In genomic region chr7:148782757-148783456, GRCh38 we compare ENCODE assay signal across 29 cellular contexts.
DNase-seq lines count a peak whose midpoint lies in the region; ATAC-seq and TF ChIP-seq lines count a peak whose summit lies in the region.
"Had no signal": no experiment of that assay in that cellular context is flagged by ENCODE, and none has a peak within 500 bp of the region (broad histone marks: within the 10 kb centered on the region; RNA-seq: fewer than 3 reads in every experiment).

No MANE protein-coding gene starts in this region.

- H2BK12ac ChIP-seq in mesenchymal stem cell (ENCODE audit: low read length in 2 of 2), result no peak overlapping the region

- H2AFZ ChIP-seq in GM23248 (no peak overlapping the region), mesenchymal stem cell (ENCODE audit: low read depth, low read length) (no peak overlapping the region)

- H3K27ac Mint-ChIP-seq in WTC11, result 0 out of 2 replicates have a peak overlapping the region, but pooled peaks have one; percentile 73
- H3K27ac Mint-ChIP-seq: activated CD4-positive, alpha-beta T cell treated with anti-CD3 and anti-CD28 coated beads, Interleukin-2, amount 10 ng/mL, durations not matched to agents 24 days and 14 days; activated naive CD8-positive, alpha-beta T cell; CD8-positive, alpha-beta memory T cell had no signal

- H3K4me3 Mint-ChIP-seq in WTC11, result no peak overlapping the region
- H3K4me3 Mint-ChIP-seq: activated CD4-positive, alpha-beta T cell treated with anti-CD3 and anti-CD28 coated beads, Interleukin-2, amount 10 ng/mL, durations not matched to agents 24 days and 14 days; activated naive CD8-positive, alpha-beta T cell; CD8-positive, alpha-beta memory T cell; stimulated activated naive CD8-positive, alpha-beta T cell treated with anti-CD3 and anti-CD28 coated beads, Interleukin-15, amount 100 ng/mL, for 72 hours had no signal

- no peaks in the 10 kb centered on the region for H3K27me3 Mint-ChIP-seq in WTC11 (ENCODE audit: low read depth)
- H3K27me3 Mint-ChIP-seq: activated CD4-positive, alpha-beta T cell treated with anti-CD3 and anti-CD28 coated beads, Interleukin-2, amount 10 ng/mL, durations not matched to agents 24 days and 14 days; activated naive CD8-positive, alpha-beta T cell; CD8-positive, alpha-beta memory T cell; stimulated activated naive CD8-positive, alpha-beta T cell treated with anti-CD3 and anti-CD28 coated beads, Interleukin-15, amount 100 ng/mL, for 72 hours had no signal

- H3K4me1 ChIP-seq in GM23248 (ENCODE audit: insufficient read depth) (no peaks in the 10 kb centered on the region), foreskin keratinocyte (peaks cover 15% of the 10 kb centered on the region), mesenchymal stem cell (ENCODE audit: control insufficient read depth, insufficient read depth, low read depth, low read length) (no peaks in the 10 kb centered on the region)
- H3K4me1 ChIP-seq: ascending aorta, BE2C, uterus had no signal

- no peak overlapping the region for H3K4me2 ChIP-seq in GM23248 (ENCODE audit: unreplicated experiment)
- H3K4me2 ChIP-seq in mesenchymal stem cell (ENCODE audit: low read length, poor library complexity, severe bottlenecking), result no peak overlapping the region

- H4K91ac ChIP-seq in mesenchymal stem cell (ENCODE audit: low read length), result peak overlapping the region; percentile 41

- H3K27me3 ChIP-seq in GM23248 (replicated peaks; ENCODE audit: insufficient read depth) (no peaks in the 10 kb centered on the region), foreskin keratinocyte (no peaks in the 10 kb centered on the region), mesenchymal stem cell (ENCODE audit: control insufficient read depth in 1 of 2, insufficient read depth in 1 of 2, low read length in 2 of 2) (no peaks in the 10 kb centered on the region)
- H3K27me3 ChIP-seq: ascending aorta, BE2C, esophagus squamous epithelium, uterus had no signal

- no peak overlapping the region for H2AK5ac ChIP-seq in mesenchymal stem cell (ENCODE audit: low read length, severe bottlenecking)

- 64 to 69% methylated on average over 38 to 44 of the region's 44 CpGs for WGBS in GM23248 (ENCODE audit: low coverage in 1 of 2, low lambda C conversion rate in 2 of 2, missing lambda C conversion rate in 2 of 2), 2 experiments
- 94% methylated on average over 44 of the region's 44 CpGs for WGBS in mesenchymal stem cell

- H3K36me3 Mint-ChIP-seq in WTC11, result peaks cover 46% of the 10 kb centered on the region

- ATAC-seq in WTC11, result peak; percentile 57
- peak; percentile 12 for ATAC-seq in foreskin keratinocyte
- ATAC-seq: left cardiac atrium; sciatic nerve; stimulated activated naive CD8-positive, alpha-beta T cell treated with anti-CD3 and anti-CD28 coated beads, Interleukin-15, amount 100 ng/mL, for 72 hours had no signal

- H3F3A ChIP-seq in GM23248 (ENCODE audit: insufficient read depth), result no peaks in the 10 kb centered on the region

- H3K36me3 ChIP-seq in GM23248 (ENCODE audit: low read depth) (peaks cover 17% of the 10 kb centered on the region), mesenchymal stem cell (ENCODE audit: control insufficient read depth in 1 of 2, insufficient read depth in 2 of 2, low read depth in 1 of 2, low read length in 2 of 2) (peaks cover 30 to 92% of the 10 kb centered on the region in 2 experiments)
- H3K36me3 ChIP-seq: uterus had no signal

- no peak overlapping the region for H3K4ac ChIP-seq in mesenchymal stem cell (ENCODE audit: low read depth in 1 of 2, low read length in 2 of 2)

- H3K9me3 ChIP-seq in GM23248 (ENCODE audit: low read depth) (no peaks in the 10 kb centered on the region), mesenchymal stem cell (ENCODE audit: control insufficient read depth, low read length) (no peaks in the 10 kb centered on the region)
- H3K9me3 ChIP-seq: ascending aorta, BE2C, esophagus squamous epithelium, uterus had no signal

- H3K9ac ChIP-seq in GM23248 (no peak overlapping the region), mesenchymal stem cell (ENCODE audit: low read length) (no peak overlapping the region)

- peaks cover 13% of the 10 kb centered on the region; the same call in 1 of the 2 replicates for H3K79me2 ChIP-seq in GM23248 (ENCODE audit: insufficient read depth)

- H2BK15ac ChIP-seq in mesenchymal stem cell (ENCODE audit: low read depth, poor library complexity, severe bottlenecking), result no peak overlapping the region

- POLR2A ChIA-PET in WTC11 (lab: Charles Lee), result interaction anchor here (1.1 kb wide), 1 partner anchor 9 kb away, joined by 3 read pairs; no protein-coding TSS in a partner anchor

- peak; percentile 26 for DNase-seq in GM23248
- DNase-seq in WTC11 (ENCODE audit: low spot score), result no peak
- no peak for DNase-seq in foreskin keratinocyte
- no peak for DNase-seq in mesenchymal stem cell
- DNase-seq in amniotic stem cell (lab: John Stamatoyannopoulos, UW), result no peak
- DNase-seq in ACHN, result no peak
- no peak for DNase-seq in putamen (ENCODE audit: low spot score)
- no peak for DNase-seq in kidney tubule cell (ENCODE audit: low spot score)
- DNase-seq: activated CD4-positive, alpha-beta T cell treated with anti-CD3 and anti-CD28 coated beads, Interleukin-2, amount 10 ng/mL, durations not matched to agents 24 days and 14 days; activated CD8-positive, alpha-beta memory T cell treated with anti-CD3 and anti-CD28 coated beads for 24 hours; activated effector memory CD4-positive, alpha-beta T cell treated with anti-CD3 and anti-CD28 coated beads, Interleukin-2, amount 50 U/mL, for 16 hours; activated T-cell treated with anti-CD3 and anti-CD28 coated beads, Interleukin-2, amount 50 U/mL, for 1 hour; BE2C; CD8-positive, alpha-beta memory T cell; dermis blood vessel endothelial cell; DMS 273 treated with DMSO at 0.1 percent for 48 hours; esophagus squamous epithelium; foreskin melanocyte; left cardiac atrium; mesendoderm; NCI-H1417 treated with DMSO at 0.1 percent for 48 hours; NCI-H748 treated with DMSO at 0.1 percent for 48 hours; stimulated activated CD4-positive, alpha-beta T cell treated with anti-CD3 and anti-CD28 coated beads, Interleukin-2, amount 100 ng/mL, for 48 hours; stimulated activated naive CD8-positive, alpha-beta T cell treated with anti-CD3 and anti-CD28 coated beads, Interleukin-15, amount 100 ng/mL, for 72 hours; uterus had no signal

- in situ Hi-C loops in GM23248 (cut with MboI) (no loop called here), ACHN (cut with HindIII; ENCODE audit: low pct_ligation_motif_present, low pct_unique_long_range_greater_than_20kb, low sequenced_read_pairs) (no loop called here)

- no peak overlapping the region for H4K8ac ChIP-seq in mesenchymal stem cell (ENCODE audit: low read length)

- no peaks in the 10 kb centered on the region for H3K9me3 Mint-ChIP-seq in WTC11
- H3K9me3 Mint-ChIP-seq: activated CD4-positive, alpha-beta T cell treated with anti-CD3 and anti-CD28 coated beads, Interleukin-2, amount 10 ng/mL, durations not matched to agents 24 days and 14 days; CD8-positive, alpha-beta memory T cell; stimulated activated naive CD8-positive, alpha-beta T cell treated with anti-CD3 and anti-CD28 coated beads, Interleukin-15, amount 100 ng/mL, for 72 hours had no signal

- peaks cover 7% of the 10 kb centered on the region for H3K4me1 Mint-ChIP-seq in WTC11
- H3K4me1 Mint-ChIP-seq: activated CD4-positive, alpha-beta T cell treated with anti-CD3 and anti-CD28 coated beads, Interleukin-2, amount 10 ng/mL, durations not matched to agents 24 days and 14 days; stimulated activated naive CD8-positive, alpha-beta T cell treated with anti-CD3 and anti-CD28 coated beads, Interleukin-15, amount 100 ng/mL, for 72 hours had no signal

- peaks cover 32% of the 10 kb centered on the region for H3K79me1 ChIP-seq in mesenchymal stem cell (replicated peaks; ENCODE audit: low read length, poor library complexity, severe bottlenecking)

- no peak overlapping the region for H3K18ac ChIP-seq in mesenchymal stem cell (ENCODE audit: low read depth in 1 of 2, low read length in 2 of 2)

- H3K9me2 ChIP-seq in GM23248 (ENCODE audit: insufficient read depth), result no peaks in the 10 kb centered on the region

- no peak overlapping the region for H3K14ac ChIP-seq in mesenchymal stem cell (ENCODE audit: low read length in 2 of 2)

- H2BK5ac ChIP-seq in mesenchymal stem cell (ENCODE audit: low read depth, low read length, poor library complexity, severe bottlenecking), result no peak overlapping the region

- H2BK120ac ChIP-seq in mesenchymal stem cell (ENCODE audit: low read depth, low read length), result no peak overlapping the region

- H3K27ac ChIP-seq in GM23248, result no peak overlapping the region
- no peak overlapping the region for H3K27ac ChIP-seq in foreskin keratinocyte
- H3K27ac ChIP-seq in mesenchymal stem cell (ENCODE audit: low read length, poor library complexity, severe bottlenecking), result no peak overlapping the region
- H3K27ac ChIP-seq: ascending aorta, HL-60, uterus had no signal

- no peaks in the 10 kb centered on the region for H4K20me1 ChIP-seq in GM23248 (ENCODE audit: insufficient read depth)

- peak overlapping the region; percentile 39; the same call in 1 of the 2 replicates for H3K4me3 ChIP-seq in GM23248
- peak overlapping the region in 1 of 2 experiments; percentile 43 for H3K4me3 ChIP-seq in mesenchymal stem cell (ENCODE audit: insufficient read depth in 1 of 2, low read depth in 1 of 2, low read length in 2 of 2)
- H3K4me3 ChIP-seq: ascending aorta, esophagus squamous epithelium, uterus had no signal

- CTCF ChIA-PET in WTC11 (lab: Charles Lee), result interaction anchor here (1.3 kb wide), 1 partner anchor 36 kb away, joined by 3 read pairs; no protein-coding TSS in a partner anchor

- no peak for TF ChIP-seq CTCF in WTC11 (IDR thresholded peaks at IDR 0.05)
- no peak for TF ChIP-seq CTCF in foreskin keratinocyte (conservative IDR thresholded peaks at IDR 0.05)

- H3K23ac ChIP-seq in mesenchymal stem cell (ENCODE audit: low read length in 2 of 2), result no peak overlapping the region

TF ChIP-seq in WTC11, 78 proteins besides CTCF, POLR2A, EP300 and RAD21 (continues in another document):
- no peak for TF ChIP-seq E2F4 (CRISPR knock-in tag; IDR thresholded peaks at IDR 0.05; ENCODE audit: borderline replicate concordance, low read depth)
